In the genomic region with DNA sequence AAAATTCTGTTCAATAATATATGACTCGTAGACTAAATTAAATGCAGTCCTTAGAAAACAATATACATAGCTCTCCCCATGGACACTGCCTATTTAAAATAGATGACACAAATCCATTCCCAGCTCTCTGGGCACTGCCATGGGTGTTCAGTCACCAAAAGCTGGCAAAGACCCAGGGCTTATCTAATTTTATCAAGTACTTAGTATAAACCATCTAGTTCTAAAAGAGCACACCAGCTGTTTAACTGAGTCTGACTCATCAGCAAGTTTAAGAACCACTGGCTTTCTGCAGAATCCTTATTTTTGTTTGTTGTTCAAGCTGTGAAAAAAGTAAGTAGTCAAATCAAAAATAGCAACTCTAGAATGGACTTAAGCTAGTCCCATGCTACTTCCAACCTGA, we compare ENCODE assay signal across 13 cellular contexts.
DNase-seq lines count a peak whose midpoint lies in the region; ATAC-seq, FAIRE-seq and TF ChIP-seq lines count a peak whose summit lies in the region.
"Had no signal": no experiment of that assay in that cellular context is flagged by ENCODE, and none has a peak within 500 bp of the region (broad histone marks: within the 10 kb centered on the region; RNA-seq: fewer than 3 reads in every experiment).

No MANE protein-coding gene starts in this region.

- H3K36me3 ChIP-seq in bronchial epithelial cell (ENCODE audit: control insufficient read depth, insufficient read depth, low read length) (peaks cover 11% of the 10 kb centered on the region), lung (ENCODE audit: control insufficient read depth in 2 of 2, insufficient read depth in 2 of 2, low read length in 2 of 2) (peaks cover 19 to 21% of the 10 kb centered on the region in 2 donors)

- WGBS in lung, 2 donors = 95 to 96% methylated on average over 1 of the region's 1 CpG

- H3K4me3 ChIP-seq in HFF-Myc (replicated peaks; ENCODE audit: low read depth, low read length) (no peak overlapping the region), bronchial epithelial cell (ENCODE audit: low read depth, low read length) (no peak overlapping the region), lung (no peak overlapping the region)

- DNase-seq in AG08396 (ENCODE audit: low spot score) (peak; percentile 38), HFF-Myc (ENCODE audit: extremely low read depth, low read depth) (peak; percentile 56), bronchial epithelial cell (ENCODE audit: low read depth) (peak; percentile 17), lung (ENCODE audit: low spot score) (no peak), mesothelial cell of epicardium (ENCODE audit: low spot score in 2 of 2, unreplicated experiment in 2 of 2) (no peak), putamen (ENCODE audit: low spot score) (no peak), NCI-H1436 (lab: John Stamatoyannopoulos, UW) (no peak), cerebellar cortex (ENCODE audit: low spot score) (no peak)
- DNase-seq: activated T-cell treated with anti-CD3 and anti-CD28 coated beads, Interleukin-2, amount 50 U/mL, for 4 hours; DND-41; effector CD8-positive, alpha-beta T cell; NCI-H2227 treated with DMSO at 0.1 percent for 48 hours had no signal

- peaks cover 23% of the 10 kb centered on the region for H3K9me3 Mint-ChIP-seq in mesothelial cell of epicardium

- FAIRE-seq in bronchial epithelial cell (lab: Jason Lieb, UNC) = no peak
- FAIRE-seq: islet of Langerhans had no signal

- peak; percentile 70 for ATAC-seq in lung (ENCODE audit: insufficient read depth, low FRiP score)

- H3K36me3 Mint-ChIP-seq in mesothelial cell of epicardium = peaks cover 70% of the 10 kb centered on the region

- H3K27ac Mint-ChIP-seq in mesothelial cell of epicardium = no peak overlapping the region

- no peak overlapping the region for H3K27ac ChIP-seq in lung (ENCODE audit: low read depth in 1 of 2, low read length in 1 of 2)

- no peaks in the 10 kb centered on the region for H3K27me3 Mint-ChIP-seq in mesothelial cell of epicardium (ENCODE audit: low read depth)

- H3K27me3 ChIP-seq in bronchial epithelial cell (ENCODE audit: control insufficient read depth, insufficient read depth, low read length) (no peaks in the 10 kb centered on the region), lung (ENCODE audit: control insufficient read depth, insufficient read depth) (no peaks in the 10 kb centered on the region)

- H3K4me1 ChIP-seq in lung (ENCODE audit: control insufficient read depth in 2 of 2, insufficient read depth in 2 of 2, low read length in 2 of 2) = peaks cover 9 to 14% of the 10 kb centered on the region in 2 donors

- peaks cover 6% of the 10 kb centered on the region for H3K4me1 Mint-ChIP-seq in mesothelial cell of epicardium

- H3K9me3 ChIP-seq in lung (ENCODE audit: control insufficient read depth in 2 of 2, insufficient read depth in 1 of 2, low read length in 1 of 2) = no peaks in the 10 kb centered on the region

- H3K4me3 Mint-ChIP-seq in mesothelial cell of epicardium = no peak overlapping the region
- H3K4me3 Mint-ChIP-seq: activated T-cell treated with anti-CD3 and anti-CD28 coated beads, Interleukin-2, amount 50 U/mL, for 4 hours had no signal

- TF ChIP-seq CTCF in HFF-Myc (IDR thresholded peaks at IDR 0.05; ENCODE audit: low read depth, low read length, missing control alignments) (no peak), bronchial epithelial cell (IDR thresholded peaks at IDR 0.05; ENCODE audit: insufficient read depth, low read length, severe bottlenecking) (no peak), lung (IDR thresholded peaks at IDR 0.05; ENCODE audit: control extremely low read depth, extremely low read depth) (no peak), mesothelial cell of epicardium (IDR thresholded peaks at IDR 0.05; ENCODE audit: unreplicated experiment) (no peak)

Comparison
In these comparisons a context has a peak if more than half of its experiments do, and no peak if none do; other contexts are left out.
1. DNase-seq: peak in AG08396 (single experiment), HFF-Myc (single experiment) and bronchial epithelial cell (single experiment); none in lung (single experiment), mesothelial cell of epicardium (0 of 2), putamen (single experiment), NCI-H1436 (single experiment) and cerebellar cortex (single experiment).